7 cellular contexts compared by ENCODE assay signal in the genomic region with DNA sequence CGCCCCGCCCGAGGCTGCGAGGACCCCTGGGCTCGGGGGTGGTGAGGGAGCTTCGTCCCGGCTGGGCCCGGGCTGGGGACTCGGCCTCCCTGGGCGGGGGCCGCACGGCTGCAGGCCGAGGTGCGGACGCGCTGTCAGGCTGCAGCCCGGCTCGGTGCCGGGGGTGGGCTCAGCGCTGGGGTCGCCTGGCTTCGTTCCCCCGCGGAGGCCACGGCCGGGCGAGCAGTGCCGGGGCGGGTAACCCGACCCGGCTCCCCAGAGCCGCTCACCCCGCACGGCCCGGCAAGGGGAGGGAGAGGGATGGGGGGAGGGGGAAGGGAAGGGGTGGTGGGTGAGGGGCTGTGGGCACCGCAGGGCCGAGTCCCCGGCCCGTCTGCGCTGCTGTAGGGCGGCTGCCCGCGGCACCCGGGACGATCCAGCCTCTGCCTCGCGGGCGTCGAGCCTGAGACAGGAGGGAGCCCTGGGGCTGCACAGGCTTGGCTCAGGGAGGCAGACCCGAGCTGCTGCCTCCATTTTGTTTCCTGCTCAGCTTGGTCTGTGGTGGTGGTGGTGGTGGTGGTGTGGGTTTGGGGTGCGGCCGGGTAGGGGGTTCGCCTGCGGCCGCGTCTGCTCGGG. TPM values are rescaled to one million over a fixed set of nuclear protein-coding genes. Genes with fewer than 3 reads are reported as not detected.
DNase-seq lines count a peak whose midpoint lies in the region; ATAC-seq, FAIRE-seq and TF ChIP-seq lines count a peak whose summit lies in the region.

No MANE protein-coding gene starts in this region.

- no peaks in the 10 kb centered on the region for H3K9me3 ChIP-seq in HUES48 (ENCODE audit: control insufficient read depth, insufficient read depth, low read length)
- no peaks in the 10 kb centered on the region for H3K9me3 ChIP-seq in GM12878 (replicated peaks; ENCODE audit: control insufficient read depth, insufficient read depth, low read length)
- H3K9me3 ChIP-seq in spleen: no peaks in the 10 kb centered on the region
- H3K9me3 ChIP-seq in PC-9 (ENCODE audit: insufficient read depth, low read depth): no peaks in the 10 kb centered on the region

- H3K36me3 ChIP-seq in HUES48 (ENCODE audit: control insufficient read depth, insufficient read depth, low read length) (peaks cover 29% of the 10 kb centered on the region), GM12878 (ENCODE audit: control insufficient read depth in 2 of 2, insufficient read depth in 2 of 2, low read length in 1 of 2) (peaks cover 0 to 11% of the 10 kb centered on the region in 2 experiments; a peak in 1 of 4 replicates), spleen (peaks cover 0 to 28% (median 4%) of the 10 kb centered on the region in 6 donors), PC-9 (ENCODE audit: low read depth) (peaks cover 18% of the 10 kb centered on the region)

- H3F3A ChIP-seq in PC-9 (ENCODE audit: insufficient read depth, low read depth): peaks cover 15% of the 10 kb centered on the region

- in situ Hi-C loops in GM12878 (cut with MboI): no loop called here

- peak; percentile 4 for ATAC-seq in GM19397 (IDR thresholded peaks at IDR 0.05; ENCODE audit: unreplicated experiment)
- ATAC-seq in GM12878: peak; percentile 41
- ATAC-seq in GM18870 (IDR thresholded peaks at IDR 0.05; ENCODE audit: unreplicated experiment): no peak

- peak overlapping the region; percentile 97 for H3K27ac ChIP-seq in HUES48 (ENCODE audit: low read depth, low read length)
- H3K27ac ChIP-seq in GM12878 (ENCODE audit: control insufficient read depth, insufficient read depth): peak overlapping the region; percentile 81
- H3K27ac ChIP-seq in spleen: peak overlapping the region; percentile 90 to 97 (median 96)
- no peak overlapping the region for H3K27ac ChIP-seq in PC-9

- WGBS in GM12878 (ENCODE audit: insufficient coverage, insufficient replicate concordance, low lambda C conversion rate, missing lambda C conversion rate): 39% methylated on average over 25 of the region's 57 CpGs
- WGBS in spleen, 5 donors: 8 to 19% (median 15%) methylated on average over 14 to 57 of the region's 57 CpGs

- TF ChIP-seq POLR2A in GM12878 (IDR thresholded peaks at IDR 0.05; ENCODE audit: low read depth, low read length) (no peak), spleen (IDR thresholded peaks at IDR 0.05) (no peak)

- intact Hi-C loops in GM12878 (cut with micrococcal nuclease; ENCODE audit: unreplicated experiment) (no loop called here), spleen (cut with DNase I; ENCODE audit: low total_unique reads) (no loop called here), PC-9 (cut with micrococcal nuclease; ENCODE audit: unreplicated experiment) (loop anchor here (5.0 kb wide), 1 partner anchor 365 kb away; a partner anchor contains a TSS)

- DNase-seq in GM12878 (ENCODE audit: low read depth, low spot score) (no peak), iPS-NIHi7 (ENCODE audit: extremely low spot score) (peak; percentile 55), spleen (peak; percentile 85), PC-9 (no peak)

- no peak for TF ChIP-seq CTCF in GM12878 (IDR thresholded peaks at IDR 0.05 in 2 of 3, conservative IDR thresholded peaks at IDR 0.05 in 1 of 3; ENCODE audit: control insufficient read depth in 2 of 3, extremely low read depth in 1 of 3, insufficient read depth in 1 of 3, low read depth in 3 of 3, low read length in 3 of 3)
- TF ChIP-seq CTCF in spleen (IDR thresholded peaks at IDR 0.05 in 8 of 11, conservative IDR thresholded peaks at IDR 0.05 in 3 of 11): no peak
- TF ChIP-seq CTCF in PC-9 (conservative IDR thresholded peaks at IDR 0.05): no peak

- no peak for FAIRE-seq in GM12878 (lab: Jason Lieb, UNC)

- H3K79me2 ChIP-seq in GM12878 (ENCODE audit: control insufficient read depth, insufficient read depth, low read length): peaks cover 36% of the 10 kb centered on the region
- H3K79me2 ChIP-seq in PC-9 (ENCODE audit: low read depth): peaks cover 30% of the 10 kb centered on the region

- RAD21 ChIA-PET in GM12878 (lab: Charles Lee; ENCODE audit: unreplicated experiment): interaction anchor here (1.6 kb wide), 1 partner anchor 19 kb away, joined by 6 read pairs; no protein-coding TSS in a partner anchor

- H4K20me1 ChIP-seq in GM12878 (ENCODE audit: control insufficient read depth, insufficient read depth) (no peaks in the 10 kb centered on the region), PC-9 (ENCODE audit: insufficient read depth) (peaks cover 7% of the 10 kb centered on the region; the same call in 1 of the 2 replicates)

- peak overlapping the region; percentile 76 for H3K4me3 ChIP-seq in HUES48 (ENCODE audit: low read depth, low read length)
- peak overlapping the region; percentile 26; the same call in 1 of the 2 replicates for H3K4me3 ChIP-seq in GM12878
- peak overlapping the region; percentile 24 to 93 (median 70) for H3K4me3 ChIP-seq in spleen
- no peak overlapping the region for H3K4me3 ChIP-seq in PC-9

- TF ChIP-seq EP300 in GM12878 (IDR thresholded peaks at IDR 0.05; ENCODE audit: borderline replicate concordance in 1 of 2, control insufficient read depth in 1 of 2, low read depth in 2 of 2, low read length in 2 of 2): no peak

- H3K9ac ChIP-seq in HUES48 (ENCODE audit: low read depth, low read length): peak overlapping the region; percentile 94
- H3K9ac ChIP-seq in GM12878 (ENCODE audit: control insufficient read depth, insufficient read depth, low read length): peak overlapping the region; percentile 85

- no peak for TF ChIP-seq RAD21 in GM12878 (IDR thresholded peaks at IDR 0.05; ENCODE audit: insufficient read depth, low read depth, low read length)

- H3K4me1 ChIP-seq in HUES48 (ENCODE audit: control insufficient read depth, insufficient read depth, low read length): peaks cover 35% of the 10 kb centered on the region
- peaks cover 27% of the 10 kb centered on the region for H3K4me1 ChIP-seq in GM12878 (ENCODE audit: control insufficient read depth, insufficient read depth, low read length)
- H3K4me1 ChIP-seq in spleen: peaks cover 26 to 64% (median 59%) of the 10 kb centered on the region in 6 donors
- peaks cover 16% of the 10 kb centered on the region for H3K4me1 ChIP-seq in PC-9 (replicated peaks; ENCODE audit: insufficient read depth)

- no TSS peak for BruUV-seq in GM12878 (replicated peaks; lab: Mats Ljungman, UMichigan)
- BruUV-seq in PC-9 (replicated peaks; lab: Mats Ljungman, UMichigan): no TSS peak

- SMC1A ChIA-PET in GM12878 (lab: Charles Lee; ENCODE audit: uncharacterized antibody, unreplicated experiment): no interaction called here

- CTCF ChIA-PET in GM12878 (lab: Yijun Ruan, JAX) (interaction anchor here (0.7 to 1.4 kb wide), 3 partner anchors 48 to 258 kb away, joined by 3 to 4 read pairs (median 4); no protein-coding TSS in a partner anchor), PC-9 (lab: Charles Lee) (no interaction called here)

- H2AFZ ChIP-seq in GM12878 (ENCODE audit: control insufficient read depth, low read depth, low read length): peak overlapping the region; percentile 91
- H2AFZ ChIP-seq in PC-9: no peak overlapping the region

- H3K9me2 ChIP-seq in PC-9 (ENCODE audit: insufficient read depth): no peaks in the 10 kb centered on the region

- no peaks in the 10 kb centered on the region for H3K27me3 ChIP-seq in HUES48 (ENCODE audit: control insufficient read depth, insufficient read depth, low read length)
- H3K27me3 ChIP-seq in GM12878 (replicated peaks in 1 of 2; ENCODE audit: control insufficient read depth in 2 of 2, insufficient read depth in 2 of 2, low read length in 1 of 2): no peaks in the 10 kb centered on the region
- no peaks in the 10 kb centered on the region for H3K27me3 ChIP-seq in spleen (replicated peaks in 1 of 7)
- H3K27me3 ChIP-seq in PC-9 (ENCODE audit: insufficient read depth, low read depth): no peaks in the 10 kb centered on the region

- H3K4me2 ChIP-seq in GM12878 (ENCODE audit: control insufficient read depth, insufficient read depth) (peak overlapping the region; percentile 83), PC-9 (no peak overlapping the region)

- POLR2A ChIA-PET in GM12878 (lab: Charles Lee) (interaction anchor here (0.7 to 2.8 kb wide), 3 partner anchors 21 to 169 kb away, joined by 3 to 11 read pairs (median 3); no protein-coding TSS in a partner anchor), PC-9 (lab: Charles Lee; ENCODE audit: unreplicated experiment) (no interaction called here)

RNA-seq across cellular contexts. Expression of a gene that starts 1.0 kb away (rescaled TPM):
- total RNA-seq in GM12878 (2013; cell fraction: nucleolus; rRNA removed): 210 and 218 TPM in 2 replicates
- total RNA-seq in GM12878 (2014; rRNA removed): 39.2 and 40.0 TPM in 2 replicates
- 35.8 and 38.5 TPM in 2 replicates for total RNA-seq in GM12878 (2014; rRNA removed; fragmentation: Illumina TruSeq; extraction: Trizol)
- total RNA-seq in GM12878 (2021): 49.9 and 57.9 TPM in 2 replicates
- 10.5 TPM for polyA plus RNA-seq in GM12878 (2011; ENCODE audit: low read depth)
- polyA plus RNA-seq in GM12878 (2011; rRNA removed): 21.5 and 26.9 TPM in 2 replicates
- 13.1 and 13.2 TPM in 2 replicates for polyA plus RNA-seq in GM12878 (2011; cell fraction: cytosol; rRNA removed)
- 27.2 and 34.1 TPM in 2 replicates for polyA plus RNA-seq in GM12878 (2011; cell fraction: nucleus; rRNA removed)
- 13.2 and 16.4 TPM in 2 replicates for polyA plus RNA-seq in GM12878 (2012)
- 25.1 and 27.2 TPM in 2 replicates for polyA plus RNA-seq in GM12878 (2014; fragmentation: Illumina TruSeq; extraction: Trizol)
- 10 to 100 TPM in 1 of 2 experiments, 1 to 10 TPM in 1; 7.0 to 13.1 TPM for polyA plus RNA-seq in GM12878 (2014; fragmentation: Nextera tagmentation; extraction: Ambion mirVana)
- 20.5 and 23.8 TPM in 2 replicates for polyA plus RNA-seq in GM12878 (2014; rRNA removed)
- polyA plus RNA-seq in GM12878 (2016; fragmentation: Nextera tagmentation; extraction: Ambion mirVana): 10 to 100 TPM; 39.5 to 50.5 TPM
- 42.7 and 44.5 TPM in 2 replicates for polyA minus RNA-seq in GM12878 (2011; rRNA and poly(A)+ RNA removed)
- 18.0 and 18.8 TPM in 2 replicates for polyA minus RNA-seq in GM12878 (2011; cell fraction: cytosol; rRNA and poly(A)+ RNA removed)
- polyA minus RNA-seq in GM12878 (2011; cell fraction: nucleus; rRNA and poly(A)+ RNA removed): 50.7 and 102 TPM in 2 replicates
- 100 to 1,000 TPM in 2 of 7 donors, 10 to 100 TPM in 5; 65.0 to 130 (median 79.7) TPM for total RNA-seq in spleen
- polyA plus RNA-seq in spleen: 1 to 10 TPM; 4.1 to 9.7 (median 5.0) TPM
- total RNA-seq in PC-9 (2021): 60.9 and 62.2 TPM in 2 replicates

RNA-seq across cellular contexts. Expression of a gene that starts 45.9 kb away (rescaled TPM):
- total RNA-seq in GM12878 (2013; cell fraction: nucleolus; rRNA removed): 0.44 TPM in 1 of 2 replicates, not detected in the other
- total RNA-seq in GM12878 (2014; rRNA removed) (0.17 TPM in 1 of 2 replicates, not detected in the other), GM12878 (2014; rRNA removed; fragmentation: Illumina TruSeq; extraction: Trizol) (not detected in 2 replicates), GM12878 (2021) (0.77 and 1.6 TPM in 2 replicates), spleen (10 to 100 TPM; 10.1 to 41.6 (median 28.9) TPM), PC-9 (2021) (14.7 and 16.7 TPM in 2 replicates)
- polyA plus RNA-seq in GM12878 (2011; ENCODE audit: low read depth): 0.68 TPM
- polyA plus RNA-seq in GM12878 (2011; rRNA removed) (0.18 TPM in 1 of 2 replicates, not detected in the other), GM12878 (2014; fragmentation: Illumina TruSeq; extraction: Trizol) (not detected in 2 replicates), GM12878 (2014; fragmentation: Nextera tagmentation; extraction: Ambion mirVana) (not detected), GM12878 (2014; rRNA removed) (0.13 and 0.33 TPM in 2 replicates), GM12878 (2016; fragmentation: Nextera tagmentation; extraction: Ambion mirVana) (under 1 TPM in 1 of 2 experiments, not detected in 1; 0.28 TPM), spleen (10 to 100 TPM in 2 of 3 donors, 1 to 10 TPM in 1; 5.2 to 23.4 (median 15.4) TPM)
- polyA plus RNA-seq in GM12878 (2011; cell fraction: cytosol; rRNA removed): 0.10 and 0.32 TPM in 2 replicates
- 0.66 and 1.1 TPM in 2 replicates for polyA plus RNA-seq in GM12878 (2011; cell fraction: nucleus; rRNA removed)
- 0.35 and 0.87 TPM in 2 replicates for polyA plus RNA-seq in GM12878 (2012)
- 0.95 and 1.9 TPM in 2 replicates for polyA minus RNA-seq in GM12878 (2011; rRNA and poly(A)+ RNA removed)
- polyA minus RNA-seq in GM12878 (2011; cell fraction: cytosol; rRNA and poly(A)+ RNA removed): not detected in 2 replicates
- polyA minus RNA-seq in GM12878 (2011; cell fraction: nucleus; rRNA and poly(A)+ RNA removed): 0.48 TPM in 1 of 2 replicates, not detected in the other

Comparison
In these comparisons a context has a peak if more than half of its experiments do, and no peak if none do; other contexts are left out.
1. DNase-seq: peak in iPS-NIHi7 (single experiment) and spleen (single experiment); none in GM12878 (single experiment) and PC-9 (0 of 2).